ENCODE assay signal across 23 cellular contexts in the genomic region with DNA sequence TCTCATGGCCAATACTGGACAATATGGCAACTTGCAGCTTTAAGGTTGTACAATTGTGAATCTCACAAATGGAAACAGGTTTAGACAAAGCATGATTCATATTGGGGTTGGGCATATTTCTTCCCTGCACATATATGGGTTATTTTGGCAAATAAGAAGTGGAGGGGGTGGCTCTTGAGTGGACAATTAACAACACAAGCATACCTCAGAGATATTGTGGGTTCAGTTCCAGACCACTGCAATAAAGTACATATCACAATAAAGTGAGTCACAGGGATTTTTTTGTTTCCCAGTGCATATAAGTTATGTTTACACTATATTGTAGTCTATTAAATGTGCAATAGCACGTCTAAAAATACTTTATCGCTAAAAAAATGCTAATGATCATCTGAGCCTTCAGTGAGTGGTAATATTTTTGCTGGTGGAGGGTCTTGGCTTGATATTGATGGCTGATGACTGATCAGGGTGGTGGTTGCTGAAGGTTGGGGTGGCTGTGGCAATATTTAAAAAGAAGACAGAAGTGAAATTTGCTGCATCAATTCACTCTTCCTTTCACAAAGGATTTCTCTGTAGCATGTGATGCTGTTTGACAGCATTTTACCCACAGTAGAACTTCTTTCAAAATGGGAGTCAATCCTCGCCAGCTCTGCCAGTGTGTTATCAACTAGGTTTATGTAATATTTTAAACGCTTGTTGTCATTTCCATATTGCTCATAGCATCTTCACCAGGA.
"Had no signal": no experiment of that assay in that cellular context is flagged by ENCODE, and none has a peak within 500 bp of the region (broad histone marks: within the 10 kb centered on the region; RNA-seq: fewer than 3 reads in every experiment).

No MANE protein-coding gene starts in this region.

- H3K36me3 Mint-ChIP-seq: activated naive CD8-positive, alpha-beta T cell had no signal

- H3K9me3 ChIP-seq: tibial artery had no signal

- DNase-seq: activated CD4-positive, alpha-beta T cell treated with anti-CD3 and anti-CD28 coated beads, Interleukin-2, amount 50 U/mL, for 4 hours; activated gamma-delta T cell; amniotic stem cell; caudate nucleus; dorsolateral prefrontal cortex; endodermal cell; occipital lobe; retina; stimulated activated CD4-positive, alpha-beta T cell treated with anti-CD3 and anti-CD28 coated beads, Interleukin-12 subunit alpha, Interleukin-12 subunit beta, amount 100 ng/mL, for 4 hours; stimulated activated CD4-positive, alpha-beta T cell treated with anti-CD3 and anti-CD28 coated beads, Interleukin-1b, Interleukin-23, amount 100 ng/mL, for 48 hours; stimulated activated CD8-positive, alpha-beta memory T cell treated with anti-CD3 and anti-CD28 coated beads, Interleukin-4, amount 100 ng/mL, for 48 hours; stimulated activated naive CD8-positive, alpha-beta T cell treated with anti-CD3 and anti-CD28 coated beads, Interleukin-15, Interleukin-2, amounts not matched to agents 100 U/mL and 50 U/mL, for 24 hours; substantia nigra; T-helper 2 cell; tibial artery; WERI-Rb-1 had no signal

- H3K4me3 Mint-ChIP-seq: activated naive CD8-positive, alpha-beta T cell; endodermal cell had no signal

- H3K4me1 Mint-ChIP-seq: endodermal cell had no signal

- FAIRE-seq: colon, frontal cortex, keratinocyte, urothelium cell line had no signal

- H3K36me3 ChIP-seq: tibial artery, WERI-Rb-1 had no signal

- H3K4me1 ChIP-seq: tibial artery had no signal

- ATAC-seq: left lobe of liver; stimulated activated naive CD8-positive, alpha-beta T cell treated with anti-CD3 and anti-CD28 coated beads, Interleukin-15, Interleukin-2, amounts not matched to agents 100 U/mL and 50 U/mL, for 24 hours had no signal

- H3K27me3 ChIP-seq: tibial artery had no signal

- H3K27ac ChIP-seq: dorsolateral prefrontal cortex, tibial artery, WERI-Rb-1 had no signal

- H3K4me3 ChIP-seq: dorsolateral prefrontal cortex, lung, tibial artery had no signal

- H3K27me3 Mint-ChIP-seq: activated naive CD8-positive, alpha-beta T cell had no signal

- H3K27ac Mint-ChIP-seq: activated naive CD8-positive, alpha-beta T cell; endodermal cell had no signal
